13 cellular contexts compared by ENCODE assay signal in genomic region chr9:72464819-72465218, GRCh38. TPM values are rescaled to one million over a fixed set of nuclear protein-coding genes. Genes with fewer than 3 reads are reported as not detected.
DNase-seq lines count a peak whose midpoint lies in the region; ATAC-seq and TF ChIP-seq lines count a peak whose summit lies in the region.
"Had no signal": no experiment of that assay in that cellular context is flagged by ENCODE, and none has a peak within 500 bp of the region (broad histone marks: within the 10 kb centered on the region; RNA-seq: fewer than 3 reads in every experiment).

No MANE protein-coding gene starts in this region.

- in situ Hi-C loops in KBM-7 (cut with MboI; ENCODE audit: low pct_unique_long_range_greater_than_20kb, low sequenced_read_pairs), result no loop called here

- 41% methylated on average over 7 of the region's 7 CpGs for WGBS in right cardiac atrium

- H3K36me3 Mint-ChIP-seq in CD8-positive, alpha-beta T cell, result no peaks in the 10 kb centered on the region
- no peaks in the 10 kb centered on the region for H3K36me3 Mint-ChIP-seq in activated naive CD4-positive, alpha-beta T cell treated with anti-CD3 and anti-CD28 coated beads, Interleukin-2, amount 50 U/mL, for 72 hours

- POLR2A ChIA-PET in CD8-positive, alpha-beta T cell (lab: Charles Lee), result no interaction called here

- H3K4me3 ChIP-seq in CD8-positive, alpha-beta T cell (ENCODE audit: low read depth, low read length), result no peak overlapping the region
- peak overlapping the region; percentile 13 for H3K4me3 ChIP-seq in right cardiac atrium (ENCODE audit: low read length)

- no peak overlapping the region for H3K27ac Mint-ChIP-seq in CD8-positive, alpha-beta T cell
- H3K27ac Mint-ChIP-seq in activated naive CD4-positive, alpha-beta T cell treated with anti-CD3 and anti-CD28 coated beads, Interleukin-2, amount 50 U/mL, for 72 hours, result no peak overlapping the region

- peaks cover 2% of the 10 kb centered on the region for H3K27me3 Mint-ChIP-seq in CD8-positive, alpha-beta T cell (ENCODE audit: low read depth)

- TF ChIP-seq CTCF in CD8-positive, alpha-beta T cell (IDR thresholded peaks at IDR 0.05), result no peak

- no peaks in the 10 kb centered on the region for H3K36me3 ChIP-seq in CD8-positive, alpha-beta T cell (ENCODE audit: insufficient read depth, low read length)

- no peaks in the 10 kb centered on the region for H3K9me3 ChIP-seq in CD8-positive, alpha-beta T cell (ENCODE audit: low read length)
- H3K9me3 ChIP-seq in right cardiac atrium (ENCODE audit: control insufficient read depth, low read length), result no peaks in the 10 kb centered on the region
- H3K9me3 ChIP-seq: Caco-2 had no signal

- no peak overlapping the region for H3K27ac ChIP-seq in CD8-positive, alpha-beta T cell (ENCODE audit: low read depth, low read length)
- H3K27ac ChIP-seq in right cardiac atrium (ENCODE audit: low read length), result no peak overlapping the region

- DNase-seq in CD8-positive, alpha-beta T cell, result no peak
- DNase-seq in KBM-7, result peak; percentile 58
- DNase-seq in right cardiac atrium, result no peak
- no peak for DNase-seq in central memory CD4-positive, alpha-beta T cell
- DNase-seq in activated naive CD4-positive, alpha-beta T cell treated with anti-CD3 and anti-CD28 coated beads, Interleukin-2, amount 50 U/mL, for 72 hours (ENCODE audit: low spot score in 2 of 2), result no peak
- no peak for DNase-seq in activated CD4-positive, alpha-beta T cell treated with anti-CD3 and anti-CD28 coated beads, Interleukin-2, amount 50 U/mL, for 1 hour
- DNase-seq: activated CD8-positive, alpha-beta memory T cell treated with anti-CD3 and anti-CD28 coated beads, Interleukin-2, amount 50 U/mL, for 4 hours; Caco-2; effector memory CD4-positive, alpha-beta T cell; mammary epithelial cell; NK-92 treated with Interleukin-12 subunit alpha and Interleukin-12 subunit beta, amount 100 ng/mL, for 24 hours had no signal

- ATAC-seq in CD8-positive, alpha-beta T cell, result no peak
- ATAC-seq in GM21390 (IDR thresholded peaks at IDR 0.05; ENCODE audit: unreplicated experiment) (peak; percentile 56), right cardiac atrium (peak; percentile 45 to 80), GM18867 (IDR thresholded peaks at IDR 0.05; ENCODE audit: unreplicated experiment) (no peak)
- ATAC-seq in activated naive CD4-positive, alpha-beta T cell treated with anti-CD3 and anti-CD28 coated beads, Interleukin-2, amount 50 U/mL, for 72 hours, result no peak

- H3K4me1 Mint-ChIP-seq in CD8-positive, alpha-beta T cell (ENCODE audit: low read depth), result peaks cover 4% of the 10 kb centered on the region

- H3K9me3 Mint-ChIP-seq in CD8-positive, alpha-beta T cell, result no peaks in the 10 kb centered on the region
- H3K9me3 Mint-ChIP-seq in activated naive CD4-positive, alpha-beta T cell treated with anti-CD3 and anti-CD28 coated beads, Interleukin-2, amount 50 U/mL, for 72 hours, result no peaks in the 10 kb centered on the region

- CTCF ChIA-PET in CD8-positive, alpha-beta T cell (lab: Charles Lee), result no interaction called here

- intact Hi-C loops in CD8-positive, alpha-beta T cell (cut with DNase I, micrococcal nuclease), result loop anchor here in 1 of 2 experiments (2.0 to 5.0 kb wide), 2 partner anchors 14 to 37 kb away; no protein-coding TSS in a partner anchor
- intact Hi-C loops in right cardiac atrium (cut with DNase I), result loop anchor here in 1 of 4 donors (10.0 kb wide), 1 partner anchor 160 kb away; no protein-coding TSS in a partner anchor

- no peaks in the 10 kb centered on the region for H3K27me3 ChIP-seq in CD8-positive, alpha-beta T cell (ENCODE audit: insufficient read depth, low read length)
- no peaks in the 10 kb centered on the region for H3K27me3 ChIP-seq in right cardiac atrium (ENCODE audit: control insufficient read depth, insufficient read depth)

- no peaks in the 10 kb centered on the region for H3K4me1 ChIP-seq in CD8-positive, alpha-beta T cell (ENCODE audit: insufficient read depth, low read length)
- H3K4me1 ChIP-seq in right cardiac atrium (ENCODE audit: control insufficient read depth, insufficient read depth, low read length), result no peaks in the 10 kb centered on the region

- peak overlapping the region; percentile 9 for H3K4me3 Mint-ChIP-seq in CD8-positive, alpha-beta T cell

RNA-seq across cellular contexts. Expression of gene TMC1, which starts 56.6 kb away (rescaled TPM):
- not detected for total RNA-seq in CD8-positive, alpha-beta T cell
- total RNA-seq in right cardiac atrium, result under 1 TPM in 1 of 4 donors, not detected in 3; 0.45 TPM
- polyA plus RNA-seq in right cardiac atrium, result 0.05 TPM
- not detected for total RNA-seq in activated naive CD4-positive, alpha-beta T cell treated with anti-CD3 and anti-CD28 coated beads, Interleukin-2, amount 50 U/mL, for 72 hours
- total RNA-seq: Caco-2, mammary epithelial cell had no signal

Comparison
In these comparisons a context has a peak if more than half of its experiments do, and no peak if none do; other contexts are left out.
1. ATAC-seq: peak in GM21390 (single experiment) and right cardiac atrium (2 of 2); none in CD8-positive, alpha-beta T cell (single experiment), activated naive CD4-positive, alpha-beta T cell treated with anti-CD3 and anti-CD28 coated beads, Interleukin-2, amount 50 U/mL, for 72 hours (0 of 2) and GM18867 (single experiment).